In genomic region chr5:57749396-57749795, GRCh38 we compare ENCODE assay signal across 23 cellular contexts.
DNase-seq lines count a peak whose midpoint lies in the region; ATAC-seq and TF ChIP-seq lines count a peak whose summit lies in the region.
"Had no signal": no experiment of that assay in that cellular context is flagged by ENCODE, and none has a peak within 500 bp of the region (broad histone marks: within the 10 kb centered on the region; RNA-seq: fewer than 3 reads in every experiment).

No MANE protein-coding gene starts in this region.

- H3K79me2 ChIP-seq in SK-N-SH (ENCODE audit: insufficient read depth), result no peaks in the 10 kb centered on the region

- H3K4me1 ChIP-seq in adipocyte (ENCODE audit: control insufficient read depth, insufficient read depth, low read length) (peaks cover 38% of the 10 kb centered on the region), SK-N-SH (ENCODE audit: control insufficient read depth in 1 of 2, insufficient read depth in 2 of 2, low read depth in 1 of 2, low read length in 1 of 2) (no peaks in the 10 kb centered on the region)

- DNase-seq in AG04449 (ENCODE audit: low read depth, low spot score) (peak; percentile 14), GM03348 (ENCODE audit: low spot score) (peak; percentile 47), adipocyte (ENCODE audit: low read depth) (peak; percentile 34), fibroblast of pulmonary artery (ENCODE audit: low read depth) (peak; percentile 22), SK-N-SH (no peak), H4 (ENCODE audit: low spot score) (no peak)
- DNase-seq: 8988T, AML-193, DMS79, MM.1S, NCI-H1092, NCI-H1436 treated with DMSO at 0.1 percent for 48 hours, NCI-H2029, NCI-H345, NCI-H524 treated with DMSO at 0.1 percent for 48 hours, PC-3, SIG-M5 had no signal

- H3K36me3 ChIP-seq in adipocyte (ENCODE audit: control insufficient read depth, insufficient read depth, low read length, severe bottlenecking), result no peaks in the 10 kb centered on the region
- no peaks in the 10 kb centered on the region for H3K36me3 ChIP-seq in SK-N-SH (replicated peaks in 1 of 2; ENCODE audit: control insufficient read depth in 1 of 2, insufficient read depth in 2 of 2, low read length in 1 of 2)

- H3K27me3 ChIP-seq in adipocyte (replicated peaks; ENCODE audit: control insufficient read depth, insufficient read depth, low read length) (no peaks in the 10 kb centered on the region), SK-N-SH (ENCODE audit: insufficient read depth) (no peaks in the 10 kb centered on the region)

- H3K27ac ChIP-seq in SK-N-SH (ENCODE audit: low read depth in 2 of 2, low read length in 1 of 2), result no peak overlapping the region
- H3K27ac ChIP-seq: C4-2B, RWPE1 had no signal

- H3K4me3 ChIP-seq in AG04449 (ENCODE audit: low read depth, low read length), result no peak overlapping the region
- no peak overlapping the region for H3K4me3 ChIP-seq in adipocyte (ENCODE audit: low read length)
- no peak overlapping the region for H3K4me3 ChIP-seq in fibroblast of pulmonary artery (replicated peaks; ENCODE audit: low read depth, low read length)
- H3K4me3 ChIP-seq in SK-N-SH (ENCODE audit: low read depth in 2 of 2, low read length in 1 of 2), result no peak overlapping the region
- H3K4me3 ChIP-seq: GM23338 had no signal

- no peaks in the 10 kb centered on the region for H3K9me2 ChIP-seq in SK-N-SH

- H2AFZ ChIP-seq in SK-N-SH (ENCODE audit: low read depth), result no peak overlapping the region

- no peak for TF ChIP-seq RAD21 in SK-N-SH (IDR thresholded peaks at IDR 0.05; ENCODE audit: low read length)

- no peaks in the 10 kb centered on the region for H4K20me1 ChIP-seq in SK-N-SH (ENCODE audit: insufficient read depth)

- POLR2A ChIA-PET in AG04449 (lab: Yijun Ruan, JAX), result no interaction called here
- POLR2A ChIA-PET in SK-N-SH (lab: Yijun Ruan, JAX), result no interaction called here

- no peaks in the 10 kb centered on the region for H3F3A ChIP-seq in SK-N-SH (replicated peaks; ENCODE audit: insufficient read depth)

- H3K9ac ChIP-seq in adipocyte (ENCODE audit: low read length) (no peak overlapping the region), SK-N-SH (no peak overlapping the region)

- H3K4me2 ChIP-seq in SK-N-SH, result no peak overlapping the region
- H3K4me2 ChIP-seq: GM23338 had no signal

- CTCF ChIA-PET in AG04449 (lab: Yijun Ruan, JAX) (interaction anchor here (1.2 to 1.5 kb wide), 4 partner anchors 9 to 452 kb away, joined by 3 to 4 read pairs (median 4); no protein-coding TSS in a partner anchor), SK-N-SH (lab: Yijun Ruan, JAX) (interaction anchor here (1.0 kb wide), 1 partner anchor 16 kb away, joined by 3 read pairs; no protein-coding TSS in a partner anchor)

- ATAC-seq in GM21360 (IDR thresholded peaks at IDR 0.05; ENCODE audit: unreplicated experiment), result no peak
- ATAC-seq in HG03439 (IDR thresholded peaks at IDR 0.05; ENCODE audit: unreplicated experiment), result no peak
- ATAC-seq: GM23338, HCT116, PC-3 had no signal

- TF ChIP-seq CTCF in AG04449 (IDR thresholded peaks at IDR 0.05; ENCODE audit: insufficient read depth, low read length, missing control alignments), result no peak
- no peak for TF ChIP-seq CTCF in fibroblast of pulmonary artery (IDR thresholded peaks at IDR 0.05; ENCODE audit: low read length, missing control alignments)
- no peak for TF ChIP-seq CTCF in SK-N-SH (IDR thresholded peaks at IDR 0.05)

- H3K9me3 ChIP-seq in adipocyte (ENCODE audit: control insufficient read depth, low read length) (no peaks in the 10 kb centered on the region), SK-N-SH (no peaks in the 10 kb centered on the region)

- no peak for TF ChIP-seq EP300 in SK-N-SH (IDR thresholded peaks at IDR 0.05; ENCODE audit: borderline replicate concordance in 1 of 2, low read depth in 1 of 2, low read length in 1 of 2)

TF ChIP-seq in SK-N-SH, 30 proteins besides CTCF, POLR2A, EP300 and RAD21:
- TF ChIP-seq FOXJ3 (CRISPR knock-in tag; IDR thresholded peaks at IDR 0.05) (no peak), TAF1 (IDR thresholded peaks at IDR 0.05; ENCODE audit: borderline replicate concordance, low read depth, low read length) (no peak), MAX (IDR thresholded peaks at IDR 0.05; ENCODE audit: low read depth) (no peak), PBX3 (IDR thresholded peaks at IDR 0.05) (no peak), FOXM1 (IDR thresholded peaks at IDR 0.05; ENCODE audit: low read depth) (no peak), RCOR1 (IDR thresholded peaks at IDR 0.05; ENCODE audit: low read length) (no peak), SIN3A (IDR thresholded peaks at IDR 0.05; ENCODE audit: borderline replicate concordance, low read depth, low read length) (no peak), JUND (IDR thresholded peaks at IDR 0.05) (no peak)

Comparison
In these comparisons a context has a peak if more than half of its experiments do, and no peak if none do; other contexts are left out.
1. DNase-seq: peak in AG04449 (single experiment), GM03348 (single experiment), adipocyte (single experiment) and fibroblast of pulmonary artery (single experiment); none in SK-N-SH (single experiment) and H4 (single experiment).